In genomic region chr17:75090871-75091854, GRCh38 we compare ENCODE assay signal across 1 cellular context.
TF ChIP-seq lines count a peak whose summit lies in the region.

No MANE protein-coding gene starts in this region.

TF ChIP-seq in HepG2, 621 proteins besides CTCF, POLR2A, EP300 and RAD21 (continued from another document and continues in another):
- TF ChIP-seq ZZZ3 (CRISPR knock-in tag; IDR thresholded peaks at IDR 0.05; ENCODE audit: borderline replicate concordance) (no peak; the same call in 1 of the 2 replicates), TAF15 (IDR thresholded peaks at IDR 0.05; ENCODE audit: low read depth, low read length, poor library complexity, severe bottlenecking) (no peak), ATF2 (CRISPR knock-in tag; IDR thresholded peaks at IDR 0.05) (peak; percentile 68), ZNF362 (CRISPR knock-in tag; IDR thresholded peaks at IDR 0.05; ENCODE audit: borderline replicate concordance) (no peak; the same call in 1 of the 2 replicates), HMG20A (CRISPR knock-in tag; IDR thresholded peaks at IDR 0.05; ENCODE audit: borderline replicate concordance) (peak; percentile 89), GTF2F1 (IDR thresholded peaks at IDR 0.05; ENCODE audit: low read length) (no peak), ZNF446 (CRISPR knock-in tag; IDR thresholded peaks at IDR 0.05) (no peak), CREB1 (IDR thresholded peaks at IDR 0.05) (no peak), CREB1 (CRISPR knock-in tag; IDR thresholded peaks at IDR 0.05) (no peak), ZNF205 (CRISPR knock-in tag; IDR thresholded peaks at IDR 0.05) (peak; percentile 64; the same call in 1 of the 2 replicates), ZFP62 (CRISPR knock-in tag; IDR thresholded peaks at IDR 0.05) (no peak), ZBED4 (CRISPR knock-in tag; IDR thresholded peaks at IDR 0.05; ENCODE audit: borderline replicate concordance) (0 out of 2 replicates have a peak, but pooled peaks have one; percentile 55), ZC3H13 (CRISPR knock-in tag; IDR thresholded peaks at IDR 0.05) (0 out of 2 replicates have a peak, but pooled peaks have one; percentile 49), ASH2L (IDR thresholded peaks at IDR 0.05; ENCODE audit: insufficient read length, low read depth, low read length) (no peak), TFDP1 (CRISPR knock-in tag; IDR thresholded peaks at IDR 0.05; ENCODE audit: borderline replicate concordance) (peak; percentile 77), HCFC1 (IDR thresholded peaks at IDR 0.05; ENCODE audit: low read depth, low read length) (no peak), ZNF501 (CRISPR knock-in tag; IDR thresholded peaks at IDR 0.05) (0 out of 2 replicates have a peak, but pooled peaks have one; percentile 32), ZSCAN12 (CRISPR knock-in tag; IDR thresholded peaks at IDR 0.05) (no peak), ZSCAN21 (CRISPR knock-in tag; IDR thresholded peaks at IDR 0.05; ENCODE audit: borderline replicate concordance) (peak; percentile 61; the same call in 1 of the 2 replicates), ZBTB42 (CRISPR knock-in tag; IDR thresholded peaks at IDR 0.05) (no peak), THRA (CRISPR knock-in tag; IDR thresholded peaks at IDR 0.05; ENCODE audit: borderline replicate concordance) (peak; percentile 75; the same call in 1 of the 2 replicates), MEIS2 (CRISPR knock-in tag; IDR thresholded peaks at IDR 0.05) (0 out of 2 replicates have a peak, but pooled peaks have one; percentile 8), MBNL3 (CRISPR knock-in tag; conservative IDR thresholded peaks at IDR 0.05) (no peak), KDM2A (CRISPR knock-in tag; IDR thresholded peaks at IDR 0.05; ENCODE audit: borderline replicate concordance, low read depth) (peak; percentile 67; the same call in 1 of the 2 replicates), ZNF777 (CRISPR knock-in tag; IDR thresholded peaks at IDR 0.05) (no peak), ZBTB46 (CRISPR knock-in tag; IDR thresholded peaks at IDR 0.05; ENCODE audit: borderline replicate concordance) (peak; percentile 19; the same call in 1 of the 2 replicates), ZHX2 (IDR thresholded peaks at IDR 0.05; ENCODE audit: low read depth) (no peak), ZHX2 (CRISPR knock-in tag; IDR thresholded peaks at IDR 0.05; ENCODE audit: borderline replicate concordance) (no peak), EHMT2 (IDR thresholded peaks at IDR 0.05; ENCODE audit: borderline replicate concordance, low read depth, low read length) (no peak), POGK (CRISPR knock-in tag; conservative IDR thresholded peaks at IDR 0.05) (no peak), JUNB (CRISPR knock-in tag; IDR thresholded peaks at IDR 0.05; ENCODE audit: borderline replicate concordance) (no peak), ZNF383 (CRISPR knock-in tag; IDR thresholded peaks at IDR 0.05; ENCODE audit: borderline replicate concordance) (0 out of 2 replicates have a peak, but pooled peaks have one; percentile 75), ZNF569 (CRISPR knock-in tag; IDR thresholded peaks at IDR 0.05; ENCODE audit: borderline replicate concordance) (no peak), KDM6A (CRISPR knock-in tag; IDR thresholded peaks at IDR 0.05; ENCODE audit: low read depth) (0 out of 2 replicates have a peak, but pooled peaks have one; percentile 26), PREB (CRISPR knock-in tag; IDR thresholded peaks at IDR 0.05) (no peak), CREBL2 (CRISPR knock-in tag; IDR thresholded peaks at IDR 0.05; ENCODE audit: borderline replicate concordance) (no peak), SIN3A (IDR thresholded peaks at IDR 0.05; ENCODE audit: borderline replicate concordance, low read depth, low read length) (peak; percentile 70; the same call in 1 of the 2 replicates), NFIB (CRISPR knock-in tag; IDR thresholded peaks at IDR 0.05; ENCODE audit: borderline replicate concordance) (no peak), TEAD3 (CRISPR knock-in tag; optimal IDR thresholded peaks at IDR 0.05; ENCODE audit: borderline replicate concordance) (peak; percentile 36), SP4 (CRISPR knock-in tag; IDR thresholded peaks at IDR 0.05) (peak; percentile 40; the same call in 1 of the 2 replicates), ISL2 (CRISPR knock-in tag; IDR thresholded peaks at IDR 0.05) (peak; percentile 73)
